25 cellular contexts compared by ENCODE assay signal in genomic region chr11:10881892-10882291, GRCh38.
"Had no signal": no experiment of that assay in that cellular context is flagged by ENCODE, and none has a peak within 500 bp of the region (broad histone marks: within the 10 kb centered on the region; RNA-seq: fewer than 3 reads in every experiment).

No MANE protein-coding gene starts in this region.

- DNase-seq: occipital lobe; ovary; posterior cingulate gyrus; psoas muscle; right cardiac atrium; right lobe of liver; sigmoid colon; small intestine; stimulated activated CD4-positive, alpha-beta T cell treated with anti-CD3 and anti-CD28 coated beads, Interleukin-15, amount 100 ng/mL, for 24 hours; stimulated activated CD4-positive, alpha-beta T cell treated with anti-CD3 and anti-CD28 coated beads, Interleukin-2, amount 100 ng/mL, for 24 hours; stimulated activated CD4-positive, alpha-beta T cell treated with anti-CD3 and anti-CD28 coated beads, Interleukin-2, amount 100 ng/mL, for 48 hours; stimulated activated CD4-positive, alpha-beta T cell treated with anti-CD3 and anti-CD28 coated beads, Interleukin-4, amount 100 ng/mL, for 24 hours; stimulated activated naive B cell treated with anti-CD40 and anti-IgM and Interleukin-4, amounts not matched to agents 10 μg/mL and 1 μg/mL and 100 μg/mL, for 72 hours; stimulated activated naive CD4-positive, alpha-beta T cell treated with Interleukin-2 at 50 U/mL for 16 hours; stomach; thyroid gland; trophoblast cell; upper lobe of left lung had no signal

- FAIRE-seq: urothelium cell line had no signal

- H3K4me2 ChIP-seq: neural progenitor cell had no signal

- ATAC-seq: psoas muscle; right cardiac atrium; right lobe of liver; stimulated activated effector memory CD8-positive, alpha-beta T cell treated with anti-CD3 and anti-CD28 coated beads, Interleukin-12 subunit alpha, Interleukin-12 subunit beta, amount 100 ng/mL, for 72 hours; stimulated activated naive B cell treated with anti-CD40 and anti-IgM and Interleukin-4, amounts not matched to agents 10 μg/mL and 1 μg/mL and 100 μg/mL, for 72 hours had no signal

- H3K4me3 ChIP-seq: neural progenitor cell, ovary, psoas muscle, right lobe of liver, sigmoid colon, stomach, thoracic aorta, thyroid gland, tibial nerve, upper lobe of left lung, vagina had no signal

- H3K27me3 ChIP-seq: neural progenitor cell, ovary, right lobe of liver, sigmoid colon, stomach, thyroid gland, tibial nerve, upper lobe of left lung, vagina had no signal

- H3K4me1 ChIP-seq: neural progenitor cell, parathyroid adenoma, right lobe of liver had no signal

- H3K27ac ChIP-seq: neural progenitor cell, ovary, parathyroid adenoma, psoas muscle, right lobe of liver, sigmoid colon, stomach, thoracic aorta, thyroid gland, tibial nerve, upper lobe of left lung, vagina had no signal

- H3K9me3 ChIP-seq: ovary, psoas muscle, right lobe of liver, sigmoid colon, thoracic aorta, thyroid gland, vagina had no signal

- H3K36me3 ChIP-seq: neural progenitor cell, ovary, right lobe of liver, sigmoid colon, stomach, thoracic aorta, thyroid gland, tibial nerve, upper lobe of left lung, vagina had no signal
